Comparison of ENCODE assay signal across 7 cellular contexts in the genomic region with DNA sequence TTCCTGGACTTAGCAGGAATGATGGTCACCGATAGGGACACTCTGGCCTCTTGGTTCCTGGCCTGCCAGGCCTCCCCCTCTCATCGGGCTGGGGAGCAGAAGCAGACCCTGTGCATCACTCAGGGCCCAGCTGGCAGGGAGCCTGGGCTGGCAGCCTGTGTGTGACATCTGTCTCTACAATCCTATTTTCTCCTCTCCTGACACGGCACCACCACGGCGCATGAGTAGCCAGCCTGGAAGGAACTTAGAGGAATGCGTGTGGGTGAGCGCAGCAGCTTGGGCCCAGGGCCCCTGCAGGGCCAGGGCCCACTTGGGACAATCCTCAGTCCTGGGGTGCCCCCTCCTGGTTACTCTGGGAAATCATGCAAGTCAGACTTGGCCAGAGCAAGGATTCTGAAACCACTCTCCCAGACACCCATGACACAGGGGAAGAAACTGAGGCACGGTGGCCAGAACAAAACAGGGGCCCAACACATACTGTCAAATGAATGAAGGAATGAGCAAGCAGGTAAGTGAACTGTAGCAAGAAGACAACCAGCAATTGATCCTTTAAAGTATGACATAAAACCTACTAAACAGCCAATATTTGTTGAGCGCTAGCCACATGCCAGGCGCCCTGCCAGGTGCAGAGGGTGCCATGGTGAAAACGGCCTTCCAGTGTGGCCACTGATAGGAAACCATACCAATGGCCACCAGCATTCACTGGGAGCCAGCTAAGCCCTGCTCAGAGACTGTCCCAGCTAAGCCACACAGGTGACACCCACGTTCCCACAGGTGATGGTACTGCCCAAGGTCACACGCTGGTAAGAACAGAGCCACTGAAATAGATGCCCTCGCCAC. TPM values are rescaled to one million over a fixed set of nuclear protein-coding genes. Genes with fewer than 3 reads are reported as not detected.
DNase-seq lines count a peak whose midpoint lies in the region; ATAC-seq, FAIRE-seq and TF ChIP-seq lines count a peak whose summit lies in the region.

No MANE protein-coding gene starts in this region.

- no peak overlapping the region for H3K27ac Mint-ChIP-seq in WTC11

- POLR2A ChIA-PET in WTC11 (lab: Charles Lee) = interaction anchor here (0.5 to 0.6 kb wide), 2 partner anchors 12 to 169 kb away, joined by 3 to 4 read pairs; no protein-coding TSS in a partner anchor

- H3K27ac ChIP-seq in mammary epithelial cell (ENCODE audit: insufficient read depth, low read depth, low read length) (no peak overlapping the region), kidney (ENCODE audit: low read depth in 2 of 2, low read length in 2 of 2) (no peak overlapping the region)

- H3K9me3 Mint-ChIP-seq in WTC11 = no peaks in the 10 kb centered on the region

- no peak overlapping the region for H3K4me2 ChIP-seq in mammary epithelial cell (ENCODE audit: insufficient read depth, low read depth, low read length)

- no peak overlapping the region for H3K4me3 Mint-ChIP-seq in WTC11

- FAIRE-seq in kidney (lab: Jason Lieb, UNC) = no peak

- H3K27me3 Mint-ChIP-seq in WTC11 (ENCODE audit: low read depth) = peaks cover 7% of the 10 kb centered on the region

- H3K27me3 ChIP-seq in mammary epithelial cell (ENCODE audit: insufficient read depth, low read length) = no peaks in the 10 kb centered on the region

- H2AFZ ChIP-seq in mammary epithelial cell (ENCODE audit: low read depth, low read length) = no peak overlapping the region

- H3K4me1 Mint-ChIP-seq in WTC11 = peaks cover 5% of the 10 kb centered on the region; the same call in 1 of the 2 replicates

- dilution Hi-C loops in mammary epithelial cell (cut with HindIII; ENCODE audit: low sequenced_read_pairs) = no loop called here

- H3K4me3 ChIP-seq in mammary epithelial cell (replicated peaks in 1 of 3; ENCODE audit: insufficient read depth in 1 of 3, low read depth in 2 of 3, low read length in 3 of 3) = no peak overlapping the region
- H3K4me3 ChIP-seq in kidney (ENCODE audit: low read length in 2 of 2) = no peak overlapping the region

- peak; percentile 79 for DNase-seq in GM10266 (ENCODE audit: extremely low spot score)
- peak; percentile 10 for DNase-seq in NCI-H128 (lab: John Stamatoyannopoulos, UW; ENCODE audit: unreplicated experiment)
- peak; percentile 89 for DNase-seq in WTC11 (ENCODE audit: low spot score)
- DNase-seq in mammary epithelial cell = peak; percentile 47
- no peak for DNase-seq in kidney
- peak; percentile 42 to 59 for DNase-seq in stimulated activated CD4-positive, alpha-beta T cell treated with anti-CD3 and anti-CD28 coated beads, Interleukin-1b, Interleukin-23, amount 100 ng/mL, for 1 hour (ENCODE audit: low read depth in 2 of 2)

- no peaks in the 10 kb centered on the region for H3K36me3 Mint-ChIP-seq in WTC11

- no peak overlapping the region for H3K9ac ChIP-seq in mammary epithelial cell (ENCODE audit: insufficient read depth, low read length)
- no peak overlapping the region for H3K9ac ChIP-seq in kidney (ENCODE audit: low read length in 2 of 2)

- peak; percentile 84 for TF ChIP-seq CTCF in GM10266 (IDR thresholded peaks at IDR 0.05; ENCODE audit: control insufficient read depth, insufficient read depth, low read depth, missing control alignments)
- TF ChIP-seq CTCF in WTC11 (IDR thresholded peaks at IDR 0.05) = peak; percentile 69
- TF ChIP-seq CTCF in mammary epithelial cell (conservative IDR thresholded peaks at IDR 0.05 in 1 of 2, IDR thresholded peaks at IDR 0.05 in 1 of 2; ENCODE audit: extremely low read depth in 1 of 2, insufficient read depth in 1 of 2, low read depth in 1 of 2, low read length in 2 of 2) = peak; percentile 50 to 79
- peak; percentile 82 for TF ChIP-seq CTCF in kidney (IDR thresholded peaks at IDR 0.05; ENCODE audit: borderline replicate concordance, extremely low read depth, insufficient read depth)

- H3K36me3 ChIP-seq in mammary epithelial cell (ENCODE audit: insufficient read depth, low read length) = no peaks in the 10 kb centered on the region
- H3K36me3 ChIP-seq in kidney (ENCODE audit: control insufficient read depth in 1 of 2, insufficient read depth in 2 of 2, low read length in 2 of 2) = no peaks in the 10 kb centered on the region

- no peaks in the 10 kb centered on the region for H4K20me1 ChIP-seq in mammary epithelial cell (ENCODE audit: insufficient read depth, low read length)

- H3K4me1 ChIP-seq in mammary epithelial cell (ENCODE audit: insufficient read depth, low read length) (no peaks in the 10 kb centered on the region), kidney (ENCODE audit: control insufficient read depth in 1 of 2, insufficient read depth in 1 of 2, low read depth in 1 of 2, low read length in 2 of 2) (peaks cover 0 to 4% of the 10 kb centered on the region in 2 donors)

- BruUV-seq in mammary epithelial cell (replicated peaks; lab: Mats Ljungman, UMichigan) = no TSS peak

- WGBS in mammary epithelial cell (ENCODE audit: low coverage, missing lambda C conversion rate) = 14% methylated on average over 14 of the region's 14 CpGs

- no peaks in the 10 kb centered on the region for H3K79me2 ChIP-seq in mammary epithelial cell (ENCODE audit: insufficient read depth, low read length)

- in situ Hi-C loops in mammary epithelial cell (cut with MboI; ENCODE audit: low sequenced_read_pairs in 2 of 2) = loop anchor here (10.0 to 25.0 kb wide), 2 partner anchors 164 to 666 kb away; no protein-coding TSS in a partner anchor

- intact Hi-C loops in mammary epithelial cell (cut with micrococcal nuclease) (loop anchor here (1.0 to 10.0 kb wide), 6 partner anchors 169 to 664 kb away; no protein-coding TSS in a partner anchor), kidney (cut with DNase I) (loop anchor here (10.0 kb wide), 1 partner anchor 164 kb away; no protein-coding TSS in a partner anchor)

- H3K9me3 ChIP-seq in mammary epithelial cell (replicated peaks; ENCODE audit: insufficient read depth, low read length) = no peaks in the 10 kb centered on the region
- H3K9me3 ChIP-seq in kidney (ENCODE audit: control insufficient read depth in 1 of 2, low read length in 2 of 2) = no peaks in the 10 kb centered on the region

- ATAC-seq in WTC11 (peak; percentile 91), GM18858 (IDR thresholded peaks at IDR 0.05; ENCODE audit: unreplicated experiment) (no peak)

- CTCF ChIA-PET in WTC11 (lab: Charles Lee) = interaction anchor here (0.6 to 4.3 kb wide), 23 partner anchors 9 to 280 kb away, joined by 3 to 258 read pairs (median 7); a partner anchor contains a TSS
- CTCF ChIA-PET in mammary epithelial cell (lab: Charles Lee; ENCODE audit: low non-redundant PET) = interaction anchor here (0.9 to 1.2 kb wide), 2 partner anchors 9 to 169 kb away, joined by 3 to 11 read pairs; no protein-coding TSS in a partner anchor

TF ChIP-seq in WTC11, 78 proteins besides CTCF, POLR2A, EP300 and RAD21 (continues in another document):
- TF ChIP-seq, protein P1, sequence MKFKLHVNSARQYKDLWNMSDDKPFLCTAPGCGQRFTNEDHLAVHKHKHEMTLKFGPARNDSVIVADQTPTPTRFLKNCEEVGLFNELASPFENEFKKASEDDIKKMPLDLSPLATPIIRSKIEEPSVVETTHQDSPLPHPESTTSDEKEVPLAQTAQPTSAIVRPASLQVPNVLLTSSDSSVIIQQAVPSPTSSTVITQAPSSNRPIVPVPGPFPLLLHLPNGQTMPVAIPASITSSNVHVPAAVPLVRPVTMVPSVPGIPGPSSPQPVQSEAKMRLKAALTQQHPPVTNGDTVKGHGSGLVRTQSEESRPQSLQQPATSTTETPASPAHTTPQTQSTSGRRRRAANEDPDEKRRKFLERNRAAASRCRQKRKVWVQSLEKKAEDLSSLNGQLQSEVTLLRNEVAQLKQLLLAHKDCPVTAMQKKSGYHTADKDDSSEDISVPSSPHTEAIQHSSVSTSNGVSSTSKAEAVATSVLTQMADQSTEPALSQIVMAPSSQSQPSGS (CRISPR knock-in tag; IDR thresholded peaks at IDR 0.05; ENCODE audit: borderline replicate concordance, low read depth) = no peak
- TF ChIP-seq, protein P2, sequence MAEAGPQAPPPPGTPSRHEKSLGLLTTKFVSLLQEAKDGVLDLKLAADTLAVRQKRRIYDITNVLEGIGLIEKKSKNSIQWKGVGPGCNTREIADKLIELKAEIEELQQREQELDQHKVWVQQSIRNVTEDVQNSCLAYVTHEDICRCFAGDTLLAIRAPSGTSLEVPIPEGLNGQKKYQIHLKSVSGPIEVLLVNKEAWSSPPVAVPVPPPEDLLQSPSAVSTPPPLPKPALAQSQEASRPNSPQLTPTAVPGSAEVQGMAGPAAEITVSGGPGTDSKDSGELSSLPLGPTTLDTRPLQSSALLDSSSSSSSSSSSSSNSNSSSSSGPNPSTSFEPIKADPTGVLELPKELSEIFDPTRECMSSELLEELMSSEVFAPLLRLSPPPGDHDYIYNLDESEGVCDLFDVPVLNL (CRISPR knock-in tag; IDR thresholded peaks at IDR 0.05; ENCODE audit: borderline replicate concordance, low read depth) = no peak
- TF ChIP-seq, protein P3, sequence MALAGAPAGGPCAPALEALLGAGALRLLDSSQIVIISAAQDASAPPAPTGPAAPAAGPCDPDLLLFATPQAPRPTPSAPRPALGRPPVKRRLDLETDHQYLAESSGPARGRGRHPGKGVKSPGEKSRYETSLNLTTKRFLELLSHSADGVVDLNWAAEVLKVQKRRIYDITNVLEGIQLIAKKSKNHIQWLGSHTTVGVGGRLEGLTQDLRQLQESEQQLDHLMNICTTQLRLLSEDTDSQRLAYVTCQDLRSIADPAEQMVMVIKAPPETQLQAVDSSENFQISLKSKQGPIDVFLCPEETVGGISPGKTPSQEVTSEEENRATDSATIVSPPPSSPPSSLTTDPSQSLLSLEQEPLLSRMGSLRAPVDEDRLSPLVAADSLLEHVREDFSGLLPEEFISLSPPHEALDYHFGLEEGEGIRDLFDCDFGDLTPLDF (CRISPR knock-in tag; IDR thresholded peaks at IDR 0.05) = no peak
- no peak for TF ChIP-seq ZNF219 (CRISPR knock-in tag; IDR thresholded peaks at IDR 0.05; ENCODE audit: borderline replicate concordance)

RNA-seq across cellular contexts. Expression of a gene that starts 13.3 kb away (rescaled TPM):
- total RNA-seq in WTC11 (2021) (0.50 to 0.57 TPM in 2 of 3 replicates, not detected in the other), mammary epithelial cell (under 1 TPM in 1 of 2 donors, not detected in 1; 0.42 TPM), kidney (5.2 TPM)
- polyA plus RNA-seq in mammary epithelial cell (not detected), kidney (ENCODE audit: insufficient read depth, low read depth, low replicate concordance) (11.9 TPM)
- not detected for polyA minus RNA-seq in mammary epithelial cell

RNA-seq across cellular contexts. Expression of a gene that starts 16.8 kb away (rescaled TPM):
- total RNA-seq in WTC11 (2021) (0.89 to 1.8 TPM (median 1.1 TPM) in 3 replicates), mammary epithelial cell (1 to 10 TPM; 8.6 to 8.7 TPM), kidney (30.5 TPM)
- polyA plus RNA-seq in mammary epithelial cell (7.6 TPM), kidney (ENCODE audit: insufficient read depth, low read depth, low replicate concordance) (9.7 TPM)
- polyA minus RNA-seq in mammary epithelial cell = 20.8 TPM

RNA-seq across cellular contexts. Expression of a gene that starts 51.8 kb away (rescaled TPM):
- total RNA-seq in WTC11 (2021) (96.5 to 129 TPM (median 105 TPM) in 3 replicates), mammary epithelial cell (10 to 100 TPM; 67.7 to 69.7 TPM), kidney (97.7 TPM)
- polyA plus RNA-seq in mammary epithelial cell (59.1 TPM), kidney (ENCODE audit: insufficient read depth, low read depth, low replicate concordance) (45.0 TPM)
- 235 TPM for polyA minus RNA-seq in mammary epithelial cell

RNA-seq across cellular contexts. Expression of a gene that starts 58.2 kb away (rescaled TPM):
- total RNA-seq in WTC11 (2021) (9.9 to 11.4 TPM (median 11.0 TPM) in 3 replicates), mammary epithelial cell (10 to 100 TPM in 1 of 2 donors, 1 to 10 TPM in 1; 2.0 to 12.0 TPM), kidney (5.7 TPM)
- polyA plus RNA-seq in mammary epithelial cell (0.75 TPM), kidney (ENCODE audit: insufficient read depth, low read depth, low replicate concordance) (3.7 TPM)
- polyA minus RNA-seq in mammary epithelial cell = not detected
